9 cellular contexts compared by ENCODE assay signal in genomic region chr16:85173981-85174751, GRCh38.
DNase-seq lines count a peak whose midpoint lies in the region; TF ChIP-seq lines count a peak whose summit lies in the region.
"Had no signal": no experiment of that assay in that cellular context is flagged by ENCODE, and none has a peak within 500 bp of the region (broad histone marks: within the 10 kb centered on the region; RNA-seq: fewer than 3 reads in every experiment).

No MANE protein-coding gene starts in this region.

- H3K4me1 Mint-ChIP-seq in Caco-2 (ENCODE audit: low read depth, unreplicated experiment) (peaks cover 35% of the 10 kb centered on the region), nephron progenitor cell (peaks cover 77% of the 10 kb centered on the region)

- DNase-seq in Caco-2 = peak in 1 of 2 experiments; percentile 37
- DNase-seq in NCI-H1694 treated with DMSO at 0.1 percent for 48 hours (lab: John Stamatoyannopoulos, UW) = peak; percentile 70
- peak; percentile 60 for DNase-seq in dedifferentiated amniotic fluid mesenchymal stem cell (ENCODE audit: extremely low spot score)
- peak; percentile 49 for DNase-seq in nephron progenitor cell
- DNase-seq in NCI-H146 treated with DMSO at 0.1 percent for 48 hours (lab: John Stamatoyannopoulos, UW; ENCODE audit: unreplicated experiment) = no peak
- DNase-seq in CD1c-positive myeloid dendritic cell (ENCODE audit: extremely low spot score) = no peak
- DNase-seq in activated CD4-positive, alpha-beta T cell treated with anti-CD3 and anti-CD28 coated beads for 4 hours = no peak
- no peak for DNase-seq in KBM-7

- H3K27me3 Mint-ChIP-seq in Caco-2 (ENCODE audit: insufficient read depth, unreplicated experiment) (no peaks in the 10 kb centered on the region), nephron progenitor cell (ENCODE audit: low read depth, poor library complexity) (peaks cover 41% of the 10 kb centered on the region)

- in situ Hi-C loops in KBM-7 (cut with MboI; ENCODE audit: low pct_unique_long_range_greater_than_20kb, low sequenced_read_pairs) = no loop called here

- no peak overlapping the region for H3K4me3 Mint-ChIP-seq in Caco-2 (ENCODE audit: unreplicated experiment)
- H3K4me3 Mint-ChIP-seq in nephron progenitor cell = peak overlapping the region; percentile 77

- H3K27me3 ChIP-seq in Caco-2 (replicated peaks; ENCODE audit: control insufficient read depth, insufficient read depth, low read length) = no peaks in the 10 kb centered on the region

- no peaks in the 10 kb centered on the region for H3K36me3 Mint-ChIP-seq in Caco-2 (ENCODE audit: insufficient read depth, unreplicated experiment)
- H3K36me3 Mint-ChIP-seq in nephron progenitor cell (ENCODE audit: low read depth) = no peaks in the 10 kb centered on the region

- intact Hi-C loops in Caco-2 (cut with micrococcal nuclease; ENCODE audit: unreplicated experiment) = loop anchor here (1.0 kb wide), 1 partner anchor 59 kb away; no protein-coding TSS in a partner anchor

- no peak overlapping the region for H3K4me3 ChIP-seq in Caco-2 (ENCODE audit: low read depth, low read length)

- H3K9me3 ChIP-seq in Caco-2 = no peaks in the 10 kb centered on the region
- H3K9me3 ChIP-seq: neutrophil had no signal

- CTCF ChIA-PET in Caco-2 (lab: Charles Lee) = interaction anchor here (0.6 kb wide), 1 partner anchor 113 kb away, joined by 3 read pairs; no protein-coding TSS in a partner anchor

- peaks cover 40% of the 10 kb centered on the region for H3K4me1 ChIP-seq in Caco-2

- H3K36me3 ChIP-seq in Caco-2 (ENCODE audit: control insufficient read depth, insufficient read depth, low read length) = no peaks in the 10 kb centered on the region
- H3K36me3 ChIP-seq: neutrophil had no signal

- TF ChIP-seq CTCF in Caco-2 (IDR thresholded peaks at IDR 0.05; ENCODE audit: insufficient read depth in 1 of 2, low read depth in 1 of 2, low read length in 1 of 2, severe bottlenecking in 1 of 2, unreplicated experiment in 1 of 2) (no peak), nephron progenitor cell (IDR thresholded peaks at IDR 0.05) (no peak)

- H3K9me3 Mint-ChIP-seq in Caco-2 (ENCODE audit: unreplicated experiment) (no peaks in the 10 kb centered on the region), nephron progenitor cell (no peaks in the 10 kb centered on the region)

- H3K27ac Mint-ChIP-seq in Caco-2 (ENCODE audit: unreplicated experiment) (peak overlapping the region; percentile 6), nephron progenitor cell (peak overlapping the region; percentile 81)

- POLR2A ChIA-PET in Caco-2 (lab: Charles Lee) = no interaction called here

- BruUV-seq in Caco-2 (replicated peaks; lab: Mats Ljungman, UMichigan) = no TSS peak

Comparison
In these comparisons a context has a peak if more than half of its experiments do, and no peak if none do; other contexts are left out.
1. DNase-seq: peak in NCI-H1694 treated with DMSO at 0.1 percent for 48 hours (single experiment), dedifferentiated amniotic fluid mesenchymal stem cell (single experiment) and nephron progenitor cell (single experiment); none in NCI-H146 treated with DMSO at 0.1 percent for 48 hours (single experiment), CD1c-positive myeloid dendritic cell (single experiment), activated CD4-positive, alpha-beta T cell treated with anti-CD3 and anti-CD28 coated beads for 4 hours (0 of 2) and KBM-7 (single experiment).